ENCODE assay signal across 8 cellular contexts in genomic region chr6:10759312-10759839, GRCh38. TPM values are rescaled to one million over a fixed set of nuclear protein-coding genes. Genes with fewer than 3 reads are reported as not detected.
DNase-seq lines count a peak whose midpoint lies in the region; ATAC-seq and TF ChIP-seq lines count a peak whose summit lies in the region.

No MANE protein-coding gene starts in this region.

- no peaks in the 10 kb centered on the region for H4K20me1 ChIP-seq in KMS-11 (ENCODE audit: insufficient read depth)

- H3K36me3 ChIP-seq in KMS-11 (ENCODE audit: insufficient read depth) = no peaks in the 10 kb centered on the region
- peaks cover 0 to 49% (median 37%) of the 10 kb centered on the region in 9 donors for H3K36me3 ChIP-seq in heart left ventricle

- in situ Hi-C loops in Caki2 (cut with HindIII; ENCODE audit: low pct_unique_long_range_greater_than_20kb, low sequenced_read_pairs) = no loop called here

- intact Hi-C loops in heart left ventricle (cut with DNase I) = no loop called here

- CTCF ChIA-PET in WTC11 (lab: Charles Lee) = interaction anchor here (0.6 to 2.2 kb wide), 14 partner anchors 10 to 294 kb away, joined by 3 to 11 read pairs (median 4); partner anchors contain the start of genes MAK, PAK1IP1, SYCP2L and TMEM14B

- H3K36me3 Mint-ChIP-seq in WTC11 = peaks cover 49% of the 10 kb centered on the region

- H3K9ac ChIP-seq in KMS-11 = no peak overlapping the region

- H2AFZ ChIP-seq in KMS-11 (ENCODE audit: low read depth) = no peak overlapping the region

- H3K4me3 Mint-ChIP-seq in WTC11 = no peak overlapping the region

- no peaks in the 10 kb centered on the region for H3K9me3 ChIP-seq in heart left ventricle

- H3K27ac Mint-ChIP-seq in WTC11 = peak overlapping the region; percentile 83

- H3K27me3 Mint-ChIP-seq in WTC11 (ENCODE audit: low read depth) = no peaks in the 10 kb centered on the region

- WGBS in heart left ventricle, 4 donors = 52 to 66% (median 59%) methylated on average over 3 of the region's 3 CpGs

- peak overlapping the region; percentile 58; the same call in 1 of the 2 replicates for H3K27ac ChIP-seq in KMS-11
- peak overlapping the region in 2 of 12 donors; percentile 20 to 28 for H3K27ac ChIP-seq in heart left ventricle

- H3K4me2 ChIP-seq in KMS-11 = peak overlapping the region; percentile 2; the same call in 1 of the 2 replicates

- H3K79me2 ChIP-seq in KMS-11 (ENCODE audit: insufficient read depth, low read depth) = no peaks in the 10 kb centered on the region; the same call in 1 of the 2 replicates

- H3K4me3 ChIP-seq in KMS-11 (IDR thresholded peaks at IDR 0.05; ENCODE audit: insufficient read depth, low read depth, low read length) (no peak overlapping the region), heart left ventricle (no peak overlapping the region), skeletal muscle cell (ENCODE audit: low read depth, low read length) (no peak overlapping the region)

- ATAC-seq in GM19043 (IDR thresholded peaks at IDR 0.05; ENCODE audit: low read depth, unreplicated experiment) (peak; percentile 61), WTC11 (peak; percentile 78), heart left ventricle (peak in 2 of 4 donors; percentile 37 to 68), HG03439 (IDR thresholded peaks at IDR 0.05; ENCODE audit: unreplicated experiment) (no peak)

- POLR2A ChIA-PET in WTC11 (lab: Charles Lee) = no interaction called here

- H3K4me1 ChIP-seq in KMS-11 (ENCODE audit: low read depth, poor library complexity, severe bottlenecking) (peaks cover 17% of the 10 kb centered on the region), heart left ventricle (peaks cover 0 to 15% (median 6%) of the 10 kb centered on the region in 12 donors)

- TF ChIP-seq CTCF in KMS-11 (conservative IDR thresholded peaks at IDR 0.05; ENCODE audit: low read depth, low read length) (peak; percentile 75), WTC11 (IDR thresholded peaks at IDR 0.05) (peak; percentile 39; the same call in 1 of the 2 replicates), heart left ventricle (IDR thresholded peaks at IDR 0.05) (peak; percentile 25 to 54 (median 38))

- H3K4me1 Mint-ChIP-seq in WTC11 = peaks cover 8% of the 10 kb centered on the region

- TF ChIP-seq POLR2A in heart left ventricle (IDR thresholded peaks at IDR 0.05) = no peak

- H3K27me3 ChIP-seq in KMS-11 (ENCODE audit: insufficient read depth, low read depth) (no peaks in the 10 kb centered on the region), heart left ventricle (no peaks in the 10 kb centered on the region)

- no peaks in the 10 kb centered on the region for H3K9me3 Mint-ChIP-seq in WTC11

- DNase-seq in Caki2 (ENCODE audit: low read depth) (peak; percentile 93), WTC11 (ENCODE audit: low spot score) (no peak), heart left ventricle (no peak), skeletal muscle cell (ENCODE audit: low read depth) (peak; percentile 78), ureter (ENCODE audit: low spot score) (no peak)

TF ChIP-seq in WTC11, 78 proteins besides CTCF, POLR2A, EP300 and RAD21 (continues in another document):
- no peak for TF ChIP-seq CDX4 (CRISPR knock-in tag; IDR thresholded peaks at IDR 0.05; ENCODE audit: borderline replicate concordance)
- no peak for TF ChIP-seq CREB1 (CRISPR knock-in tag; IDR thresholded peaks at IDR 0.05)
- TF ChIP-seq NR1H2 (CRISPR knock-in tag; IDR thresholded peaks at IDR 0.05) = no peak
- no peak for TF ChIP-seq NFATC4 (CRISPR knock-in tag; IDR thresholded peaks at IDR 0.05)
- no peak for TF ChIP-seq ATF3 (CRISPR knock-in tag; conservative IDR thresholded peaks at IDR 0.05)
- no peak for TF ChIP-seq NR3C1 (CRISPR knock-in tag; conservative IDR thresholded peaks at IDR 0.05; ENCODE audit: low read depth)
- TF ChIP-seq E2F1 (CRISPR knock-in tag; IDR thresholded peaks at IDR 0.05) = no peak
- no peak for TF ChIP-seq AFF4 (CRISPR knock-in tag; IDR thresholded peaks at IDR 0.05; ENCODE audit: borderline replicate concordance)
- no peak for TF ChIP-seq ZNF423 (CRISPR knock-in tag; IDR thresholded peaks at IDR 0.05)
- no peak for TF ChIP-seq GTF2I (CRISPR knock-in tag; conservative IDR thresholded peaks at IDR 0.05)
- TF ChIP-seq ZSCAN18 (CRISPR knock-in tag; IDR thresholded peaks at IDR 0.05) = no peak
- no peak for TF ChIP-seq NFE2L1 (CRISPR knock-in tag; IDR thresholded peaks at IDR 0.05)

RNA-seq across cellular contexts. Expression of gene TMEM14B, which starts 11.8 kb away (rescaled TPM):
- 323 and 336 TPM in 2 replicates for total RNA-seq in Caki2 (2014; rRNA removed; shearing (Covaris generic); ENCODE audit: low replicate concordance)
- total RNA-seq in WTC11 (2021) (72.7 to 82.9 TPM (median 78.0 TPM) in 3 replicates), heart left ventricle (100 to 1,000 TPM in 5 of 9 donors, 10 to 100 TPM in 4; 77.9 to 119 (median 102) TPM), ureter (83.3 TPM)
- polyA plus RNA-seq in heart left ventricle = 100 to 1,000 TPM in 1 of 2 donors, 10 to 100 TPM in 1; 79.2 to 108 TPM

RNA-seq across cellular contexts. Expression of gene TMEM14C, which starts 36.5 kb away (rescaled TPM):
- total RNA-seq in Caki2 (2014; rRNA removed; shearing (Covaris generic); ENCODE audit: low replicate concordance) = 225 and 237 TPM in 2 replicates
- total RNA-seq in WTC11 (2021) (103 to 122 TPM (median 119 TPM) in 3 replicates), heart left ventricle (100 to 1,000 TPM in 8 of 9 donors, 10 to 100 TPM in 1; 94.5 to 142 (median 115) TPM), ureter (85.5 TPM)
- 100 to 1,000 TPM; 116 to 179 TPM for polyA plus RNA-seq in heart left ventricle

Comparison
In these comparisons a context has a peak if more than half of its experiments do, and no peak if none do; other contexts are left out.
1. DNase-seq: peak in Caki2 (single experiment) and skeletal muscle cell (single experiment); none in WTC11 (single experiment), heart left ventricle (0 of 5) and ureter (single experiment).
2. Peak in every context shown above with its lines, with median percentiles within 50 percentile points of each other: CTCF ChIP-seq.